Comparison of ENCODE assay signal across 16 cellular contexts in the genomic region with DNA sequence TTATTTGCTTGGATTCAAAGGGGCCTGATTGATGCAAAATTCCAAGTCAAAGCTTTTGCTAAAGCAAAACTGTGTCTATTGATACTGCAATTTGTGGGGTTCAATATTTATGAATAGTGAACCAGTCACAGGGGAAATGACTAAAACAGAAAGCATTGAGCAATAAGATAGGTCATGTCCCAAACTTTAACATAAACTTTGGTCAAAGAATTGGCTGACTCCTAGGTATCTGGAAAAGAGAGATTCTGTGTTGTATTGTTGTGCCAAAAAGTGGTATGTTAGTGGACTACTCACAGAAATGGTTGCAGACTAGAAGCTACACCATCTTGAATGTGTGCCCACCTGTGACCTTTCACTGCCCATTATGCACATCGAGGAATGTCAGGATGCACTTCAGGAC.
"Had no signal": no experiment of that assay in that cellular context is flagged by ENCODE, and none has a peak within 500 bp of the region (broad histone marks: within the 10 kb centered on the region; RNA-seq: fewer than 3 reads in every experiment).

No MANE protein-coding gene starts in this region.

- DNase-seq: activated CD4-positive, CD25-positive, alpha-beta regulatory T cell treated with anti-CD3 and anti-CD28 coated beads, Interleukin-2, amount 50 U/mL, for 72 hours; activated CD8-positive, alpha-beta memory T cell treated with anti-CD3 and anti-CD28 coated beads for 24 hours; activated gamma-delta T cell; cerebellar nuclear complex; effector memory CD4-positive, alpha-beta T cell; immature natural killer cell; mesendoderm; naive thymus-derived CD4-positive, alpha-beta T cell; stimulated activated CD4-positive, alpha-beta T cell treated with anti-CD3 and anti-CD28 coated beads, Interleukin-12 subunit alpha, Interleukin-12 subunit beta, amount 100 ng/mL, for 4 hours; stimulated activated CD4-positive, alpha-beta T cell treated with anti-CD3 and anti-CD28 coated beads, Interleukin-2, amount 100 ng/mL, for 24 hours; stimulated activated naive CD8-positive, alpha-beta T cell treated with anti-CD3 and anti-CD28 coated beads, Interleukin-15, Interleukin-2, amounts not matched to agents 100 U/mL and 50 U/mL, for 24 hours; substantia nigra; T-helper 17 cell; tibial artery had no signal

- H3K4me3 ChIP-seq: ascending aorta, neural progenitor cell, tibial artery had no signal

- ATAC-seq: naive thymus-derived CD4-positive, alpha-beta T cell; stimulated activated naive CD8-positive, alpha-beta T cell treated with anti-CD3 and anti-CD28 coated beads, Interleukin-15, Interleukin-2, amounts not matched to agents 100 U/mL and 50 U/mL, for 24 hours; T-helper 17 cell had no signal
